21 cellular contexts compared by ENCODE assay signal in the genomic region with DNA sequence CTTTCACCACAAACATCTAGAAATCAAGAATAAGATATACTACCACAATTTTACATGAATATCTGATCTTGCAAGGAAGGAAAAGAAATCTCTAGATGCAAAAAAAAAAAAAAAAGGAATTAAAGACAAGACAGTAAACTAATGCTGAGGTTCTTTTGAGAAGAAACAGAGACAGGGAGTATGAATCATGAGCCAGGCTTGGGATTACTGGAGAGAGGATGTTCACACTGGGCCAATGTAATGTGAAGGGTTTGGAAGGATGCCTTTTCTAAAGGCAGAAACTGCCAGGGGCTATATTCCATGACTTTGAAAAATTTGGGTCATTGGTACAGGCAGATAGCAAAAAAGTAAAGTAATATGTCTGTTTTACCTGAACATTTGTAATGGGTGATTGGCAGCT.
DNase-seq lines count a peak whose midpoint lies in the region; ATAC-seq and TF ChIP-seq lines count a peak whose summit lies in the region.
"Had no signal": no experiment of that assay in that cellular context is flagged by ENCODE, and none has a peak within 500 bp of the region (broad histone marks: within the 10 kb centered on the region; RNA-seq: fewer than 3 reads in every experiment).

No MANE protein-coding gene starts in this region.

- no peaks in the 10 kb centered on the region for H3K79me2 ChIP-seq in osteoblast (ENCODE audit: insufficient read depth, low read length)
- H3K79me2 ChIP-seq: parathyroid adenoma had no signal

- H3K27ac ChIP-seq in osteoblast (ENCODE audit: low read depth, low read length): peak overlapping the region; percentile 77
- H3K27ac ChIP-seq: parathyroid adenoma had no signal

- intact Hi-C loops in head of caudate nucleus (cut with DNase I): no loop called here

- no peaks in the 10 kb centered on the region for H4K20me1 ChIP-seq in osteoblast (ENCODE audit: insufficient read depth, low read length)

- no peaks in the 10 kb centered on the region for H3K27me3 ChIP-seq in osteoblast (ENCODE audit: insufficient read depth, low read length)

- H3K4me2 ChIP-seq in osteoblast (ENCODE audit: insufficient read depth, low read length): peak overlapping the region; percentile 21

- H3K36me3 ChIP-seq in osteoblast (ENCODE audit: insufficient read depth, low read length): no peaks in the 10 kb centered on the region

- H3K4me1 ChIP-seq in osteoblast (ENCODE audit: insufficient read depth, low read length): peaks cover 12% of the 10 kb centered on the region
- H3K4me1 ChIP-seq: parathyroid adenoma had no signal

- no peak overlapping the region for H3K4me3 ChIP-seq in epithelial cell of esophagus (ENCODE audit: low read length)
- no peak overlapping the region for H3K4me3 ChIP-seq in osteoblast (ENCODE audit: insufficient read depth, low read length)

- TF ChIP-seq CTCF in epithelial cell of esophagus (IDR thresholded peaks at IDR 0.05; ENCODE audit: insufficient read depth, low read depth, low read length, missing control alignments) (no peak), osteoblast (IDR thresholded peaks at IDR 0.05; ENCODE audit: extremely low read depth, low read depth, low read length) (no peak)

- H3K9me3 ChIP-seq in osteoblast (ENCODE audit: low read depth, low read length): no peaks in the 10 kb centered on the region

- H2AFZ ChIP-seq in osteoblast (ENCODE audit: low read length): peak overlapping the region; percentile 19
- H2AFZ ChIP-seq: parathyroid adenoma had no signal

- ATAC-seq in GM19467 (IDR thresholded peaks at IDR 0.05; ENCODE audit: unreplicated experiment): no peak
- ATAC-seq: T-helper 17 cell had no signal

- DNase-seq in EH (ENCODE audit: low read depth) (peak; percentile 94), NCI-H226 (peak; percentile 72), epithelial cell of esophagus (ENCODE audit: low read depth) (peak; percentile 24), osteoblast (ENCODE audit: insufficient read length, low spot score, missing footprints) (no peak), head of caudate nucleus (no peak), HuH-7 (ENCODE audit: low spot score) (no peak), DMS114 treated with DMSO at 0.1 percent for 48 hours (lab: John Stamatoyannopoulos, UW; ENCODE audit: unreplicated experiment) (no peak)
- DNase-seq: activated CD4-positive, CD25-positive, alpha-beta regulatory T cell; activated CD8-positive, alpha-beta memory T cell treated with anti-CD3 and anti-CD28 coated beads for 24 hours; activated naive CD8-positive, alpha-beta T cell treated with anti-CD3 and anti-CD28 coated beads, Interleukin-2, amount 10 ng/mL, durations not matched to agents 7 days and 5 days; AML-193; central memory CD4-positive, alpha-beta T cell; NCI-H1092 treated with DMSO at 0.1 percent for 48 hours; NCI-H524 treated with DMSO at 0.1 percent for 48 hours; SIG-M5; small intestine; stimulated activated CD4-positive, alpha-beta T cell treated with anti-CD3 and anti-CD28 coated beads, Interleukin-4, amount 100 ng/mL, for 4 hours; stimulated activated CD8-positive, alpha-beta memory T cell treated with anti-CD3 and anti-CD28 coated beads, Interleukin-4, amount 100 ng/mL, for 48 hours; T-helper 17 cell had no signal

Comparison
In these comparisons a context has a peak if more than half of its experiments do, and no peak if none do; other contexts are left out.
1. DNase-seq: peak in EH (single experiment), NCI-H226 (single experiment) and epithelial cell of esophagus (single experiment); none in osteoblast (single experiment), head of caudate nucleus (0 of 42), HuH-7 (single experiment) and DMS114 treated with DMSO at 0.1 percent for 48 hours (single experiment).